Comparison of ENCODE assay signal across 16 cellular contexts in genomic region chr5:159712672-159713071, GRCh38.
"Had no signal": no experiment of that assay in that cellular context is flagged by ENCODE, and none has a peak within 500 bp of the region (broad histone marks: within the 10 kb centered on the region; RNA-seq: fewer than 3 reads in every experiment).

No MANE protein-coding gene starts in this region.

- H3K9me3 ChIP-seq: neutrophil had no signal

- H3K36me3 ChIP-seq: left ventricle myocardium inferior, neutrophil had no signal

- ATAC-seq: activated CD4-positive, CD25-positive, alpha-beta regulatory T cell treated with anti-CD3 and anti-CD28 coated beads, Interleukin-2, amount 50 U/mL, for 24 hours; effector memory CD8-positive, alpha-beta T cell; naive thymus-derived CD8-positive, alpha-beta T cell; stimulated activated memory B cell treated with anti-CD40 and anti-IgM and Interleukin-4, amounts not matched to agents 10 μg/mL and 1 μg/mL and 100 μg/mL, for 72 hours had no signal

- H3K4me3 ChIP-seq: left ventricle myocardium inferior had no signal

- H3K27me3 ChIP-seq: neutrophil had no signal

- FAIRE-seq: keratinocyte had no signal

- H3K27ac Mint-ChIP-seq: activated naive CD4-positive, alpha-beta T cell treated with anti-CD3 and anti-CD28 coated beads, Interleukin-2, amount 50 U/mL, for 24 hours; brain; effector memory CD8-positive, alpha-beta T cell; naive thymus-derived CD8-positive, alpha-beta T cell; stimulated activated memory B cell treated with anti-CD40 and anti-IgM and Interleukin-4, amounts not matched to agents 10 μg/mL and 1 μg/mL and 100 μg/mL, for 72 hours had no signal

- H3K4me1 Mint-ChIP-seq: activated naive CD4-positive, alpha-beta T cell treated with anti-CD3 and anti-CD28 coated beads, Interleukin-2, amount 50 U/mL, for 24 hours; brain; naive thymus-derived CD8-positive, alpha-beta T cell; stimulated activated memory B cell treated with anti-CD40 and anti-IgM and Interleukin-4, amounts not matched to agents 10 μg/mL and 1 μg/mL and 100 μg/mL, for 72 hours had no signal

- H3K9me3 Mint-ChIP-seq: effector memory CD8-positive, alpha-beta T cell had no signal

- H3K4me1 ChIP-seq: left ventricle myocardium inferior had no signal

- H3K27me3 Mint-ChIP-seq: brain had no signal

- H3K27ac ChIP-seq: epithelial cell of prostate, left ventricle myocardium inferior, neutrophil had no signal

- DNase-seq: activated effector memory CD4-positive, alpha-beta T cell treated with anti-CD3 and anti-CD28 coated beads, Interleukin-2, amount 50 U/mL, for 16 hours; activated T-cell treated with anti-CD3 and anti-CD28 coated beads, Interleukin-2, amount 50 U/mL, for 1 hour; amniotic stem cell; effector memory CD8-positive, alpha-beta T cell; left ventricle myocardium inferior; naive thymus-derived CD8-positive, alpha-beta T cell; stimulated activated CD4-positive, alpha-beta T cell treated with anti-CD3 and anti-CD28 coated beads, Interleukin-2, amount 100 ng/mL, for 48 hours; T-helper 1 cell; T1000 had no signal

- H3K4me3 Mint-ChIP-seq: activated naive CD4-positive, alpha-beta T cell treated with anti-CD3 and anti-CD28 coated beads, Interleukin-2, amount 50 U/mL, for 24 hours; brain; effector memory CD8-positive, alpha-beta T cell; naive thymus-derived CD8-positive, alpha-beta T cell; stimulated activated memory B cell treated with anti-CD40 and anti-IgM and Interleukin-4, amounts not matched to agents 10 μg/mL and 1 μg/mL and 100 μg/mL, for 72 hours had no signal

- H3K36me3 Mint-ChIP-seq: activated naive CD4-positive, alpha-beta T cell treated with anti-CD3 and anti-CD28 coated beads, Interleukin-2, amount 50 U/mL, for 24 hours; brain; naive thymus-derived CD8-positive, alpha-beta T cell had no signal
